13 cellular contexts compared by ENCODE assay signal in genomic region chr14:74893614-74894091, GRCh38. TPM values are rescaled to one million over a fixed set of nuclear protein-coding genes. Genes with fewer than 3 reads are reported as not detected.
A peak's percentile ranks its signal among the peaks of the same experiment; 100 is the strongest.
DNase-seq lines count a peak whose midpoint lies in the region; ATAC-seq and TF ChIP-seq lines count a peak whose summit lies in the region.
"Had no signal": no experiment of that assay in that cellular context is flagged by ENCODE, and none has a peak within 500 bp of the region (broad histone marks: within the 10 kb centered on the region; RNA-seq: fewer than 3 reads in every experiment).

No MANE protein-coding gene starts in this region.

- no peak overlapping the region for H2AFZ ChIP-seq in mammary epithelial cell (ENCODE audit: low read depth, low read length)

- intact Hi-C loops in mammary epithelial cell (cut with micrococcal nuclease), result no loop called here

- H3K79me2 ChIP-seq in mammary epithelial cell (ENCODE audit: insufficient read depth, low read length), result peaks cover 50% of the 10 kb centered on the region

- no peak for ATAC-seq in activated T-cell treated with anti-CD3 and anti-CD28 coated beads, Interleukin-2, amount 50 U/mL, for 72 hours (replicated peaks in 1 of 2)
- ATAC-seq in HG02642 (IDR thresholded peaks at IDR 0.05; ENCODE audit: poor library complexity, unreplicated experiment), result peak; percentile 51
- peak; percentile 47 for ATAC-seq in stimulated activated memory B cell treated with anti-CD40 and anti-IgM and Interleukin-4, amounts not matched to agents 10 μg/mL and 1 μg/mL and 100 μg/mL, for 72 hours
- ATAC-seq in HG03139 (IDR thresholded peaks at IDR 0.05; ENCODE audit: unreplicated experiment), result no peak

- H4K20me1 ChIP-seq in mammary epithelial cell (ENCODE audit: insufficient read depth, low read length), result no peaks in the 10 kb centered on the region

- no TSS peak for BruUV-seq in mammary epithelial cell (replicated peaks; lab: Mats Ljungman, UMichigan)

- no peaks in the 10 kb centered on the region for H3K27me3 ChIP-seq in mammary epithelial cell (ENCODE audit: insufficient read depth, low read length)

- H3K4me2 ChIP-seq in mammary epithelial cell (ENCODE audit: insufficient read depth, low read depth, low read length), result no peak overlapping the region

- H3K9me3 ChIP-seq in mammary epithelial cell (replicated peaks; ENCODE audit: insufficient read depth, low read length), result no peaks in the 10 kb centered on the region

- no peak overlapping the region for H3K4me3 Mint-ChIP-seq in activated T-cell treated with anti-CD3 and anti-CD28 coated beads, Interleukin-2, amount 50 U/mL, for 72 hours
- H3K4me3 Mint-ChIP-seq in stimulated activated memory B cell treated with anti-CD40 and anti-IgM and Interleukin-4, amounts not matched to agents 10 μg/mL and 1 μg/mL and 100 μg/mL, for 72 hours, result peak overlapping the region; percentile 61
- H3K4me3 Mint-ChIP-seq: activated CD4-positive, alpha-beta memory T cell treated with anti-CD3 and anti-CD28 coated beads for 36 hours had no signal

- no peak for DNase-seq in activated T-cell treated with anti-CD3 and anti-CD28 coated beads, Interleukin-2, amount 50 U/mL, for 72 hours
- no peak for DNase-seq in activated T-cell treated with anti-CD3 and anti-CD28 coated beads, Interleukin-2, amount 50 U/mL, for 48 hours
- DNase-seq in Kasumi-1 (lab: John Stamatoyannopoulos, UW) (peak; percentile 75 to 84), mammary epithelial cell (no peak), NAMALWA (ENCODE audit: low spot score) (no peak)
- DNase-seq: activated CD4-positive, alpha-beta memory T cell treated with anti-CD3 and anti-CD28 coated beads for 36 hours; anterior cingulate cortex had no signal

- H3K36me3 Mint-ChIP-seq in activated T-cell treated with anti-CD3 and anti-CD28 coated beads, Interleukin-2, amount 50 U/mL, for 72 hours (ENCODE audit: insufficient read depth in 2 of 2), result peaks cover 9 to 35% of the 10 kb centered on the region in 2 donors
- peaks cover 50% of the 10 kb centered on the region for H3K36me3 Mint-ChIP-seq in stimulated activated memory B cell treated with anti-CD40 and anti-IgM and Interleukin-4, amounts not matched to agents 10 μg/mL and 1 μg/mL and 100 μg/mL, for 72 hours

- H3K4me3 ChIP-seq in mammary epithelial cell (replicated peaks in 1 of 3; ENCODE audit: insufficient read depth in 1 of 3, low read depth in 2 of 3, low read length in 3 of 3), result no peak overlapping the region

- H3K4me1 Mint-ChIP-seq in activated T-cell treated with anti-CD3 and anti-CD28 coated beads, Interleukin-2, amount 50 U/mL, for 72 hours (ENCODE audit: low read depth), result no peaks in the 10 kb centered on the region
- peaks cover 48% of the 10 kb centered on the region for H3K4me1 Mint-ChIP-seq in stimulated activated memory B cell treated with anti-CD40 and anti-IgM and Interleukin-4, amounts not matched to agents 10 μg/mL and 1 μg/mL and 100 μg/mL, for 72 hours

- no peak overlapping the region for H3K9ac ChIP-seq in mammary epithelial cell (ENCODE audit: insufficient read depth, low read length)

- dilution Hi-C loops in mammary epithelial cell (cut with HindIII; ENCODE audit: low sequenced_read_pairs), result no loop called here

- H3K9me3 Mint-ChIP-seq in activated T-cell treated with anti-CD3 and anti-CD28 coated beads, Interleukin-2, amount 50 U/mL, for 72 hours, result no peaks in the 10 kb centered on the region
- H3K9me3 Mint-ChIP-seq in stimulated activated memory B cell treated with anti-CD40 and anti-IgM and Interleukin-4, amounts not matched to agents 10 μg/mL and 1 μg/mL and 100 μg/mL, for 72 hours, result no peaks in the 10 kb centered on the region
- H3K9me3 Mint-ChIP-seq: activated CD4-positive, alpha-beta memory T cell treated with anti-CD3 and anti-CD28 coated beads for 36 hours had no signal

- no peak for TF ChIP-seq CTCF in mammary epithelial cell (conservative IDR thresholded peaks at IDR 0.05 in 1 of 2, IDR thresholded peaks at IDR 0.05 in 1 of 2; ENCODE audit: extremely low read depth in 1 of 2, insufficient read depth in 1 of 2, low read depth in 1 of 2, low read length in 2 of 2)

- no peak overlapping the region for H3K27ac ChIP-seq in mammary epithelial cell (ENCODE audit: insufficient read depth, low read depth, low read length)

- WGBS in mammary epithelial cell (ENCODE audit: low coverage, missing lambda C conversion rate), result 74% methylated on average over 4 of the region's 4 CpGs

- in situ Hi-C loops in mammary epithelial cell (cut with MboI; ENCODE audit: low sequenced_read_pairs in 2 of 2), result no loop called here

- H3K36me3 ChIP-seq in mammary epithelial cell (ENCODE audit: insufficient read depth, low read length), result peaks cover 63% of the 10 kb centered on the region

- H3K27me3 Mint-ChIP-seq in activated T-cell treated with anti-CD3 and anti-CD28 coated beads, Interleukin-2, amount 50 U/mL, for 72 hours (ENCODE audit: low read depth), result no peaks in the 10 kb centered on the region
- H3K27me3 Mint-ChIP-seq in stimulated activated memory B cell treated with anti-CD40 and anti-IgM and Interleukin-4, amounts not matched to agents 10 μg/mL and 1 μg/mL and 100 μg/mL, for 72 hours, result no peaks in the 10 kb centered on the region
- H3K27me3 Mint-ChIP-seq: activated CD4-positive, alpha-beta memory T cell treated with anti-CD3 and anti-CD28 coated beads for 36 hours had no signal

- H3K27ac Mint-ChIP-seq in activated T-cell treated with anti-CD3 and anti-CD28 coated beads, Interleukin-2, amount 50 U/mL, for 72 hours, result peak overlapping the region; percentile 26
- H3K27ac Mint-ChIP-seq in stimulated activated memory B cell treated with anti-CD40 and anti-IgM and Interleukin-4, amounts not matched to agents 10 μg/mL and 1 μg/mL and 100 μg/mL, for 72 hours, result peak overlapping the region; percentile 86
- H3K27ac Mint-ChIP-seq: activated CD4-positive, alpha-beta memory T cell treated with anti-CD3 and anti-CD28 coated beads for 36 hours had no signal

- CTCF ChIA-PET in mammary epithelial cell (lab: Charles Lee; ENCODE audit: low non-redundant PET), result no interaction called here

- H3K4me1 ChIP-seq in mammary epithelial cell (ENCODE audit: insufficient read depth, low read length), result peaks cover 5% of the 10 kb centered on the region

RNA-seq across cellular contexts. Expression of gene DLST, which starts 11.9 kb away (rescaled TPM):
- total RNA-seq in activated T-cell treated with anti-CD3 and anti-CD28 coated beads, Interleukin-2, amount 50 U/mL, for 72 hours, result 100 to 1,000 TPM; 151 to 183 TPM
- 100 to 1,000 TPM in 1 of 2 donors, 10 to 100 TPM in 1; 63.3 to 145 TPM for total RNA-seq in mammary epithelial cell
- polyA plus RNA-seq in mammary epithelial cell, result 151 TPM
- polyA minus RNA-seq in mammary epithelial cell, result 162 TPM

RNA-seq across cellular contexts. Expression of gene PROX2, which starts 17.7 kb away (rescaled TPM):
- total RNA-seq in activated T-cell treated with anti-CD3 and anti-CD28 coated beads, Interleukin-2, amount 50 U/mL, for 72 hours, result under 1 TPM; 0.23 to 0.29 TPM
- total RNA-seq in mammary epithelial cell, result not detected
- polyA plus RNA-seq in mammary epithelial cell, result not detected
- polyA minus RNA-seq in mammary epithelial cell, result not detected
- total RNA-seq: H4, SK-MEL-5, skeletal muscle tissue had no signal

RNA-seq across cellular contexts. Expression of gene RPS6KL1, which starts 29.4 kb away (rescaled TPM):
- total RNA-seq in activated T-cell treated with anti-CD3 and anti-CD28 coated beads, Interleukin-2, amount 50 U/mL, for 72 hours, result 1 to 10 TPM; 4.6 to 6.7 TPM
- total RNA-seq in mammary epithelial cell, result 1 to 10 TPM in 1 of 2 donors, under 1 TPM in 1; 0.17 to 1.6 TPM
- polyA plus RNA-seq in mammary epithelial cell, result 0.51 TPM
- not detected for polyA minus RNA-seq in mammary epithelial cell
- total RNA-seq: H4 had no signal

Comparison
In these comparisons a context has a peak if more than half of its experiments do, and no peak if none do; other contexts are left out.
1. ATAC-seq: peak in HG02642 (single experiment) and stimulated activated memory B cell treated with anti-CD40 and anti-IgM and Interleukin-4, amounts not matched to agents 10 μg/mL and 1 μg/mL and 100 μg/mL, for 72 hours (single experiment); none in activated T-cell treated with anti-CD3 and anti-CD28 coated beads, Interleukin-2, amount 50 U/mL, for 72 hours (0 of 2) and HG03139 (single experiment).
2. DNase-seq: peak in Kasumi-1 (2 of 2); none in activated T-cell treated with anti-CD3 and anti-CD28 coated beads, Interleukin-2, amount 50 U/mL, for 72 hours (0 of 2), activated T-cell treated with anti-CD3 and anti-CD28 coated beads, Interleukin-2, amount 50 U/mL, for 48 hours (0 of 2), mammary epithelial cell (single experiment) and NAMALWA (single experiment).